In genomic region chr19:887072-887471, GRCh38 we compare ENCODE assay signal across 14 cellular contexts. TPM values are rescaled to one million over a fixed set of nuclear protein-coding genes. Genes with fewer than 3 reads are reported as not detected.
DNase-seq lines count a peak whose midpoint lies in the region; FAIRE-seq and TF ChIP-seq lines count a peak whose summit lies in the region.
"Had no signal": no experiment of that assay in that cellular context is flagged by ENCODE, and none has a peak within 500 bp of the region (broad histone marks: within the 10 kb centered on the region; RNA-seq: fewer than 3 reads in every experiment).

No MANE protein-coding gene starts in this region.

- peaks cover 0 to 2% of the 10 kb centered on the region in 2 donors for H3K4me1 ChIP-seq in kidney (ENCODE audit: control insufficient read depth in 1 of 2, insufficient read depth in 1 of 2, low read depth in 1 of 2, low read length in 2 of 2)

- TF ChIP-seq CTCF in AG09319 (IDR thresholded peaks at IDR 0.05; ENCODE audit: low read depth, low read length) (no peak), HFFc6 (IDR thresholded peaks at IDR 0.05) (no peak), brain (conservative IDR thresholded peaks at IDR 0.05) (no peak), kidney (IDR thresholded peaks at IDR 0.05; ENCODE audit: borderline replicate concordance, extremely low read depth, insufficient read depth) (no peak)

- peaks cover 6 to 21% of the 10 kb centered on the region in 2 donors for H3K36me3 ChIP-seq in kidney (ENCODE audit: control insufficient read depth in 1 of 2, insufficient read depth in 2 of 2, low read length in 2 of 2)

- H3K36me3 Mint-ChIP-seq in HFFc6 (ENCODE audit: low read depth) = peaks cover 5% of the 10 kb centered on the region
- peaks cover 27% of the 10 kb centered on the region for H3K36me3 Mint-ChIP-seq in brain

- no peaks in the 10 kb centered on the region for H3K9me3 Mint-ChIP-seq in HFFc6
- no peaks in the 10 kb centered on the region for H3K9me3 Mint-ChIP-seq in brain
- H3K9me3 Mint-ChIP-seq: CD4-positive, alpha-beta memory T cell; stimulated activated naive CD8-positive, alpha-beta T cell treated with anti-CD3 and anti-CD28 coated beads, Interleukin-15, Interleukin-2, amounts not matched to agents 100 ng/mL and 50 ng/mL, for 24 hours had no signal

- no peak overlapping the region for H3K27ac ChIP-seq in kidney (ENCODE audit: low read depth in 2 of 2, low read length in 2 of 2)
- H3K27ac ChIP-seq: right atrium auricular region, SK-N-MC had no signal

- H3K4me1 Mint-ChIP-seq in HFFc6 (ENCODE audit: low read depth) (no peaks in the 10 kb centered on the region), brain (peaks cover 10% of the 10 kb centered on the region)

- H3K4me3 Mint-ChIP-seq in HFFc6 (no peak overlapping the region), brain (peak overlapping the region in 1 of 5 experiments; percentile 22)
- H3K4me3 Mint-ChIP-seq: stimulated activated naive CD8-positive, alpha-beta T cell treated with anti-CD3 and anti-CD28 coated beads, Interleukin-15, Interleukin-2, amounts not matched to agents 100 ng/mL and 50 ng/mL, for 24 hours had no signal

- H3K27ac Mint-ChIP-seq in HFFc6 (peak overlapping the region; percentile 52; the same call in 1 of the 2 replicates), brain (peak overlapping the region in 3 of 5 experiments; percentile 45 to 59 (median 53))
- H3K27ac Mint-ChIP-seq: stimulated activated naive CD8-positive, alpha-beta T cell treated with anti-CD3 and anti-CD28 coated beads, Interleukin-15, Interleukin-2, amounts not matched to agents 100 ng/mL and 50 ng/mL, for 24 hours had no signal

- H3K9ac ChIP-seq in kidney (ENCODE audit: low read length in 2 of 2) = no peak overlapping the region

- DNase-seq in AG09319 (ENCODE audit: extremely low read depth, low read depth) (peak; percentile 44), HFFc6 (peak; percentile 37), left kidney (ENCODE audit: low read depth, low spot score) (peak; percentile 74), kidney (no peak), NCI-H1436 treated with DMSO at 0.1 percent for 48 hours (lab: John Stamatoyannopoulos, UW) (no peak), NCI-H510A treated with DMSO at 0.1 percent for 48 hours (lab: John Stamatoyannopoulos, UW) (no peak), UCSD-AML1 (lab: John Stamatoyannopoulos, UW; ENCODE audit: unreplicated experiment) (no peak)
- DNase-seq: CD4-positive, alpha-beta memory T cell; NCI-H1930; NK-92 treated with Interleukin-12 subunit alpha and Interleukin-12 subunit beta, amount 100 ng/mL, for 24 hours had no signal

- no peak overlapping the region for H3K4me3 ChIP-seq in kidney (ENCODE audit: low read length in 2 of 2)
- H3K4me3 ChIP-seq: right atrium auricular region, SK-N-MC had no signal

- no peaks in the 10 kb centered on the region for H3K9me3 ChIP-seq in kidney (ENCODE audit: control insufficient read depth in 1 of 2, low read length in 2 of 2)
- H3K9me3 ChIP-seq: right atrium auricular region had no signal

- FAIRE-seq in kidney (lab: Jason Lieb, UNC) = no peak

- H3K27me3 Mint-ChIP-seq in HFFc6 (ENCODE audit: insufficient read depth) (no peaks in the 10 kb centered on the region; the same call in 1 of the 2 replicates), brain (no peaks in the 10 kb centered on the region)
- H3K27me3 Mint-ChIP-seq: CD4-positive, alpha-beta memory T cell; stimulated activated naive CD8-positive, alpha-beta T cell treated with anti-CD3 and anti-CD28 coated beads, Interleukin-15, Interleukin-2, amounts not matched to agents 100 ng/mL and 50 ng/mL, for 24 hours had no signal

- intact Hi-C loops in kidney (cut with DNase I) = no loop called here

RNA-seq across cellular contexts. Expression of gene MED16, which starts 5.9 kb away (rescaled TPM):
- total RNA-seq in HFFc6 (2021; fragmentation: NEBNext Ultra II Directional; extraction: Animal tissue kit (Norgen Biotek cat#: 25700)) = 10 to 100 TPM; 58.1 to 91.0 (median 70.9) TPM
- polyA plus RNA-seq in brain (ENCODE audit: insufficient read depth, low read depth, low replicate concordance) = 95.1 TPM
- 56.5 TPM for total RNA-seq in kidney
- 72.1 TPM for polyA plus RNA-seq in kidney (ENCODE audit: insufficient read depth, low read depth, low replicate concordance)

RNA-seq across cellular contexts. Expression of gene RNU6-9, which starts 6.2 kb away (rescaled TPM):
- not detected for total RNA-seq in HFFc6 (2021; fragmentation: NEBNext Ultra II Directional; extraction: Animal tissue kit (Norgen Biotek cat#: 25700))
- polyA plus RNA-seq in brain (ENCODE audit: insufficient read depth, low read depth, low replicate concordance) = not detected
- total RNA-seq in kidney = not detected
- not detected for polyA plus RNA-seq in kidney (ENCODE audit: insufficient read depth, low read depth, low replicate concordance)
- total RNA-seq: CD4-positive, alpha-beta memory T cell; right atrium auricular region had no signal
- polyA plus RNA-seq: CD4-positive, alpha-beta memory T cell had no signal

RNA-seq across cellular contexts. Expression of gene R3HDM4, which starts 25.9 kb away (rescaled TPM):
- 10 to 100 TPM; 41.9 to 53.4 (median 45.9) TPM for total RNA-seq in HFFc6 (2021; fragmentation: NEBNext Ultra II Directional; extraction: Animal tissue kit (Norgen Biotek cat#: 25700))
- polyA plus RNA-seq in brain (ENCODE audit: insufficient read depth, low read depth, low replicate concordance) = 96.1 TPM
- total RNA-seq in kidney = 71.4 TPM
- polyA plus RNA-seq in kidney (ENCODE audit: insufficient read depth, low read depth, low replicate concordance) = 47.4 TPM

RNA-seq across cellular contexts. Expression of gene CFD, which starts 27.6 kb away (rescaled TPM):
- 1 to 10 TPM in 3 of 6 experiments, under 1 TPM in 3; 0.84 to 1.7 (median 0.98) TPM for total RNA-seq in HFFc6 (2021; fragmentation: NEBNext Ultra II Directional; extraction: Animal tissue kit (Norgen Biotek cat#: 25700))
- polyA plus RNA-seq in brain (ENCODE audit: insufficient read depth, low read depth, low replicate concordance) (3.4 TPM), kidney (ENCODE audit: insufficient read depth, low read depth, low replicate concordance) (4.6 TPM)
- total RNA-seq in kidney = 35.1 TPM

RNA-seq across cellular contexts. Expression of gene KISS1R, which starts 30.1 kb away (rescaled TPM):
- not detected for total RNA-seq in HFFc6 (2021; fragmentation: NEBNext Ultra II Directional; extraction: Animal tissue kit (Norgen Biotek cat#: 25700))
- polyA plus RNA-seq in brain (ENCODE audit: insufficient read depth, low read depth, low replicate concordance) = 0.73 TPM
- total RNA-seq in kidney = 0.69 TPM
- not detected for polyA plus RNA-seq in kidney (ENCODE audit: insufficient read depth, low read depth, low replicate concordance)
- total RNA-seq: right atrium auricular region had no signal

Comparison
In these comparisons a context has a peak if more than half of its experiments do, and no peak if none do; other contexts are left out.
1. DNase-seq: peak in AG09319 (single experiment), HFFc6 (single experiment) and left kidney (single experiment); none in kidney (single experiment), NCI-H1436 treated with DMSO at 0.1 percent for 48 hours (single experiment), NCI-H510A treated with DMSO at 0.1 percent for 48 hours (single experiment) and UCSD-AML1 (single experiment).